8 cellular contexts compared by ENCODE assay signal in the genomic region with DNA sequence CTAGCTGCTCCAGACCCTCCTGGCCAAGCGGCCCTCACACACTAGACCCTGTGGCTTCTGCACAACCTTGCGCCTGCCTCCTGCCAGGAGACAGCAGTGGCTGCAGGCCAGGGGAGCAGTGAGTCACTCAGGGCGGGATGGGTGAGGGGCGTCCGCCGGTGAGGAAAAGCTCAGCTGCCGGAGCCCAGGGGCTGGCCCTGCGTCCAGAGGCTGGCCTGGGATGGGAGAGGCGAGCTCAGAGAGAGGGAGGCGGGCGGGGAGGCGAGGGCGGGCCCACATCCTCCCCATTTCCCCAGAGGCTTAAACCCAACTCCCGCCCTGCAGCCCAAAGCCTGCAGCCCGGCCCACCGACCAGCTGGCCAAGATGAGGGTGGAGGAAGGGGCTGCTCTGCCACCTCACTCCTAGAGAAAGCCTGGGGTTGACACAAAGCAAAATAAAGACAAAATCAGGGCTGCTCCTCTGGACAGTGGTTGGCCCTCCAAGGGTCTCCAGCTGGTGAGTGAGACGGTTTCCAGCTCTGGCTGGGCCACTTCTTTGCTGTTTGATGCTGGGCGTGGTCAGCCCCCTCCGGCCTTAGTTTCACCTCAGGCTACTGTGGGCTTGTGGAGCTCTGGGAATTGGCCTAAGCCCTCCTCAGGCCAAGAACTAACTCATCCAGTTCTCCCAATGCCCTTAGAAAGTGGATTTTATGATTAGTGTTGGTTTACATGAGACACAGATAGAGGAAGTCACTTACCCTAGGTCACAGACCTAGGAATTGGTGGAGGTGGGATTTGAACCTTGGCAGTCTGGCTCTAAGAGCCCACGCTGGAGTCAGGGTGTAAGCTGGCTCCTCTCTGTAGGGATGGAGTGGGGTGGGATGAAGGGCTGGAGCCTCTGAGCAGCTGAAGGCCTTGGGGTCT. TPM values are rescaled to one million over a fixed set of nuclear protein-coding genes. Genes with fewer than 3 reads are reported as not detected.
A peak's percentile ranks its signal among the peaks of the same experiment; 100 is the strongest.
DNase-seq lines count a peak whose midpoint lies in the region; ATAC-seq, FAIRE-seq and TF ChIP-seq lines count a peak whose summit lies in the region.

No MANE protein-coding gene starts in this region.

- no TSS peak for BruUV-seq in endothelial cell of umbilical vein (replicated peaks; lab: Mats Ljungman, UMichigan)

- TF ChIP-seq CTCF in endothelial cell of umbilical vein (IDR thresholded peaks at IDR 0.05; ENCODE audit: extremely low read depth in 1 of 2, insufficient read depth in 1 of 2, low read depth in 1 of 2, low read length in 2 of 2): no peak
- TF ChIP-seq CTCF in nephron (IDR thresholded peaks at IDR 0.05; ENCODE audit: unreplicated experiment in 3 of 3): no peak
- TF ChIP-seq CTCF in CD8-positive, alpha-beta T cell (IDR thresholded peaks at IDR 0.05): no peak
- no peak for TF ChIP-seq CTCF in CD14-positive monocyte (IDR thresholded peaks at IDR 0.05)

- dilution Hi-C loops in endothelial cell of umbilical vein (cut with MboI; ENCODE audit: extremely low pct_ligation_motif_present, low sequenced_read_pairs): no loop called here

- H3K27me3 Mint-ChIP-seq in nephron (ENCODE audit: low read depth) (peaks cover 3% of the 10 kb centered on the region), CD14-positive monocyte (ENCODE audit: low read depth in 3 of 3) (peaks cover 2 to 16% (median 7%) of the 10 kb centered on the region in 3 donors)
- no peaks in the 10 kb centered on the region for H3K27me3 Mint-ChIP-seq in CD8-positive, alpha-beta T cell (ENCODE audit: low read depth)
- H3K27me3 Mint-ChIP-seq in activated T-helper 1 cell treated with anti-CD3 and anti-CD28 coated beads, Interleukin-12 subunit alpha, Interleukin-12 subunit beta, Interleukin-2, Interleukin-4 antibody, amounts not matched to agents 30 ng/mL and 10 ng/mL and 1 ng/mL, durations not matched to agents 14 hours and 24 hours and 36 hours (ENCODE audit: insufficient read depth): no peaks in the 10 kb centered on the region

- H3K27ac Mint-ChIP-seq in nephron: peak overlapping the region; percentile 20 to 88 (median 76)
- no peak overlapping the region for H3K27ac Mint-ChIP-seq in CD8-positive, alpha-beta T cell
- H3K27ac Mint-ChIP-seq in activated T-helper 1 cell treated with anti-CD3 and anti-CD28 coated beads, Interleukin-12 subunit alpha, Interleukin-12 subunit beta, Interleukin-2, Interleukin-4 antibody, amounts not matched to agents 30 ng/mL and 10 ng/mL and 1 ng/mL, durations not matched to agents 14 hours and 24 hours and 36 hours: no peak overlapping the region
- H3K27ac Mint-ChIP-seq in CD14-positive monocyte: no peak overlapping the region

- no peak overlapping the region for H2AFZ ChIP-seq in endothelial cell of umbilical vein (ENCODE audit: low read depth, low read length)

- no peaks in the 10 kb centered on the region for H3K27me3 ChIP-seq in endothelial cell of umbilical vein (ENCODE audit: control insufficient read depth in 2 of 2, insufficient read depth in 2 of 2, low read length in 2 of 2)
- H3K27me3 ChIP-seq in CD8-positive, alpha-beta T cell (ENCODE audit: insufficient read depth, low read length): no peaks in the 10 kb centered on the region

- peak overlapping the region; percentile 53 to 62 (median 62) for H3K4me3 Mint-ChIP-seq in nephron
- H3K4me3 Mint-ChIP-seq in CD8-positive, alpha-beta T cell: no peak overlapping the region
- no peak overlapping the region for H3K4me3 Mint-ChIP-seq in activated T-helper 1 cell treated with anti-CD3 and anti-CD28 coated beads, Interleukin-12 subunit alpha, Interleukin-12 subunit beta, Interleukin-2, Interleukin-4 antibody, amounts not matched to agents 30 ng/mL and 10 ng/mL and 1 ng/mL, durations not matched to agents 14 hours and 24 hours and 36 hours
- H3K4me3 Mint-ChIP-seq in CD14-positive monocyte: no peak overlapping the region

- no peak overlapping the region for H3K4me2 ChIP-seq in endothelial cell of umbilical vein (ENCODE audit: insufficient read depth, low read length)

- no peaks in the 10 kb centered on the region for H3K36me3 Mint-ChIP-seq in nephron (ENCODE audit: low read depth)
- no peaks in the 10 kb centered on the region for H3K36me3 Mint-ChIP-seq in CD8-positive, alpha-beta T cell
- H3K36me3 Mint-ChIP-seq in activated T-helper 1 cell treated with anti-CD3 and anti-CD28 coated beads, Interleukin-12 subunit alpha, Interleukin-12 subunit beta, Interleukin-2, Interleukin-4 antibody, amounts not matched to agents 30 ng/mL and 10 ng/mL and 1 ng/mL, durations not matched to agents 14 hours and 24 hours and 36 hours (ENCODE audit: low read depth): no peaks in the 10 kb centered on the region
- H3K36me3 Mint-ChIP-seq in CD14-positive monocyte: peaks cover 0 to 1% of the 10 kb centered on the region in 2 donors

- POLR2A ChIA-PET in endothelial cell of umbilical vein (lab: Charles Lee): no interaction called here
- POLR2A ChIA-PET in CD8-positive, alpha-beta T cell (lab: Charles Lee): no interaction called here

- peak; percentile 54 for FAIRE-seq in endothelial cell of umbilical vein (lab: Jason Lieb, UNC)

- no peaks in the 10 kb centered on the region for H3K9me1 ChIP-seq in endothelial cell of umbilical vein (replicated peaks; ENCODE audit: control insufficient read depth, extremely low read depth, insufficient read depth, low read length)

- no peak overlapping the region for H3K27ac ChIP-seq in endothelial cell of umbilical vein (ENCODE audit: insufficient read depth, low read depth, low read length)
- H3K27ac ChIP-seq in CD8-positive, alpha-beta T cell (ENCODE audit: low read depth, low read length): no peak overlapping the region

- DNase-seq in DMS 273 (lab: John Stamatoyannopoulos, UW; ENCODE audit: unreplicated experiment) (peak; percentile 88), NAMALWA (ENCODE audit: low spot score) (peak; percentile 70), endothelial cell of umbilical vein (ENCODE audit: low read depth, low spot score) (peak; percentile 51), CD14-positive monocyte (ENCODE audit: low spot score) (no peak)
- no peak for DNase-seq in CD8-positive, alpha-beta T cell
- no peak for DNase-seq in activated T-helper 1 cell treated with anti-CD3 and anti-CD28 coated beads, Interleukin-12 subunit alpha, Interleukin-12 subunit beta, Interleukin-2, Interleukin-4 antibody, amounts not matched to agents 30 ng/mL and 10 ng/mL and 1 ng/mL, durations not matched to agents 14 hours and 24 hours and 36 hours (ENCODE audit: low spot score)

- H3K9me3 ChIP-seq in endothelial cell of umbilical vein (replicated peaks; ENCODE audit: control insufficient read depth, insufficient read depth, low read length): no peaks in the 10 kb centered on the region
- no peaks in the 10 kb centered on the region for H3K9me3 ChIP-seq in CD8-positive, alpha-beta T cell (ENCODE audit: low read length)

- peaks cover 65% of the 10 kb centered on the region for H3K4me1 Mint-ChIP-seq in nephron
- H3K4me1 Mint-ChIP-seq in CD8-positive, alpha-beta T cell (ENCODE audit: low read depth): peaks cover 2% of the 10 kb centered on the region
- H3K4me1 Mint-ChIP-seq in activated T-helper 1 cell treated with anti-CD3 and anti-CD28 coated beads, Interleukin-12 subunit alpha, Interleukin-12 subunit beta, Interleukin-2, Interleukin-4 antibody, amounts not matched to agents 30 ng/mL and 10 ng/mL and 1 ng/mL, durations not matched to agents 14 hours and 24 hours and 36 hours (ENCODE audit: low read depth): peaks cover 14% of the 10 kb centered on the region
- H3K4me1 Mint-ChIP-seq in CD14-positive monocyte: peaks cover 31% of the 10 kb centered on the region

- H3K9me3 Mint-ChIP-seq in nephron (no peaks in the 10 kb centered on the region), CD14-positive monocyte (peaks cover 0 to 3% (median 0%) of the 10 kb centered on the region in 7 donors)
- no peaks in the 10 kb centered on the region for H3K9me3 Mint-ChIP-seq in CD8-positive, alpha-beta T cell
- H3K9me3 Mint-ChIP-seq in activated T-helper 1 cell treated with anti-CD3 and anti-CD28 coated beads, Interleukin-12 subunit alpha, Interleukin-12 subunit beta, Interleukin-2, Interleukin-4 antibody, amounts not matched to agents 30 ng/mL and 10 ng/mL and 1 ng/mL, durations not matched to agents 14 hours and 24 hours and 36 hours: no peaks in the 10 kb centered on the region

- no peaks in the 10 kb centered on the region for H3K79me2 ChIP-seq in endothelial cell of umbilical vein (ENCODE audit: control insufficient read depth, insufficient read depth, low read length)

- ATAC-seq in GM21447 (IDR thresholded peaks at IDR 0.05; ENCODE audit: unreplicated experiment): peak; percentile 44
- ATAC-seq in CD8-positive, alpha-beta T cell: no peak

- H3K4me1 ChIP-seq in endothelial cell of umbilical vein (ENCODE audit: control insufficient read depth, extremely low read depth, insufficient read depth, low read length): no peaks in the 10 kb centered on the region
- no peaks in the 10 kb centered on the region for H3K4me1 ChIP-seq in CD8-positive, alpha-beta T cell (ENCODE audit: insufficient read depth, low read length)

- no peak for TF ChIP-seq POLR2A in endothelial cell of umbilical vein (IDR thresholded peaks at IDR 0.05; ENCODE audit: low read depth, low read length)

- intact Hi-C loops in endothelial cell of umbilical vein (cut with micrococcal nuclease) (no loop called here), CD14-positive monocyte (cut with micrococcal nuclease) (no loop called here)
- intact Hi-C loops in CD8-positive, alpha-beta T cell (cut with DNase I, micrococcal nuclease): no loop called here
- intact Hi-C loops in activated T-helper 1 cell treated with anti-CD3 and anti-CD28 coated beads, Interleukin-12 subunit alpha, Interleukin-12 subunit beta, Interleukin-2, Interleukin-4 antibody, amounts not matched to agents 30 ng/mL and 10 ng/mL and 1 ng/mL, durations not matched to agents 14 hours and 24 hours and 36 hours (cut with micrococcal nuclease): no loop called here

- H4K20me1 ChIP-seq in endothelial cell of umbilical vein (replicated peaks; ENCODE audit: control insufficient read depth, extremely low read depth, insufficient read depth, low read length): no peaks in the 10 kb centered on the region

- H3K9ac ChIP-seq in endothelial cell of umbilical vein (replicated peaks; ENCODE audit: extremely low read depth, insufficient read depth, low read length): no peak overlapping the region

- H3K4me3 ChIP-seq in endothelial cell of umbilical vein (replicated peaks in 1 of 3; ENCODE audit: insufficient read depth in 1 of 3, low read depth in 1 of 3, low read length in 3 of 3): no peak overlapping the region
- no peak overlapping the region for H3K4me3 ChIP-seq in CD8-positive, alpha-beta T cell (ENCODE audit: low read depth, low read length)

- H3K36me3 ChIP-seq in endothelial cell of umbilical vein (ENCODE audit: control insufficient read depth in 2 of 2, extremely low read depth in 1 of 2, insufficient read depth in 2 of 2, low read length in 2 of 2): no peaks in the 10 kb centered on the region
- no peaks in the 10 kb centered on the region for H3K36me3 ChIP-seq in CD8-positive, alpha-beta T cell (ENCODE audit: insufficient read depth, low read length)

- CTCF ChIA-PET in endothelial cell of umbilical vein (lab: Charles Lee): interaction anchor here (0.8 to 1.1 kb wide), 2 partner anchors 27 to 69 kb away, joined by 3 to 4 read pairs; no protein-coding TSS in a partner anchor
- CTCF ChIA-PET in CD8-positive, alpha-beta T cell (lab: Charles Lee): interaction anchor here (1.1 to 1.3 kb wide), 2 partner anchors 10 to 69 kb away, joined by 3 to 4 read pairs; no protein-coding TSS in a partner anchor

RNA-seq across cellular contexts. Expression of a gene that starts 50.6 kb away (rescaled TPM):
- total RNA-seq in endothelial cell of umbilical vein: 15.5 and 18.0 TPM in 2 replicates
- polyA plus RNA-seq in endothelial cell of umbilical vein (5.2 and 5.3 TPM in 2 replicates), CD14-positive monocyte (10 to 100 TPM; 17.7 to 30.3 TPM)
- 5.0 and 5.1 TPM in 2 replicates for polyA plus RNA-seq in endothelial cell of umbilical vein (2011; cell fraction: cytosol; rRNA removed)
- polyA plus RNA-seq in endothelial cell of umbilical vein (2011; cell fraction: nucleus; rRNA removed): 16.4 and 18.0 TPM in 2 replicates
- 9.5 and 10.9 TPM in 2 replicates for polyA plus RNA-seq in endothelial cell of umbilical vein (2012)
- 7.7 and 8.5 TPM in 2 replicates for polyA minus RNA-seq in endothelial cell of umbilical vein
- polyA minus RNA-seq in endothelial cell of umbilical vein (2011; cell fraction: cytosol; rRNA and poly(A)+ RNA removed): 5.1 TPM
- 10.6 and 17.4 TPM in 2 replicates for polyA minus RNA-seq in endothelial cell of umbilical vein (2011; cell fraction: nucleus; rRNA and poly(A)+ RNA removed)
- 10 to 100 TPM; 71.2 to 79.0 TPM for total RNA-seq in CD8-positive, alpha-beta T cell
- total RNA-seq in activated T-helper 1 cell treated with anti-CD3 and anti-CD28 coated beads, Interleukin-12 subunit alpha, Interleukin-12 subunit beta, Interleukin-2, Interleukin-4 antibody, amounts not matched to agents 30 ng/mL and 10 ng/mL and 1 ng/mL, durations not matched to agents 14 hours and 24 hours and 36 hours: 24.9 and 31.4 TPM in 2 replicates

Comparison
In these comparisons a context has a peak if more than half of its experiments do, and no peak if none do; other contexts are left out.
1. DNase-seq: peak in DMS 273 (single experiment), NAMALWA (single experiment) and endothelial cell of umbilical vein (single experiment); none in CD8-positive, alpha-beta T cell (0 of 7), activated T-helper 1 cell treated with anti-CD3 and anti-CD28 coated beads, Interleukin-12 subunit alpha, Interleukin-12 subunit beta, Interleukin-2, Interleukin-4 antibody, amounts not matched to agents 30 ng/mL and 10 ng/mL and 1 ng/mL, durations not matched to agents 14 hours and 24 hours and 36 hours (single experiment) and CD14-positive monocyte (single experiment).
2. H3K27ac Mint-ChIP-seq: peak in nephron (3 of 3); none in CD8-positive, alpha-beta T cell (single experiment), activated T-helper 1 cell treated with anti-CD3 and anti-CD28 coated beads, Interleukin-12 subunit alpha, Interleukin-12 subunit beta, Interleukin-2, Interleukin-4 antibody, amounts not matched to agents 30 ng/mL and 10 ng/mL and 1 ng/mL, durations not matched to agents 14 hours and 24 hours and 36 hours (single experiment) and CD14-positive monocyte (0 of 7).
3. H3K4me3 Mint-ChIP-seq: peak in nephron (3 of 3); none in CD8-positive, alpha-beta T cell (single experiment), activated T-helper 1 cell treated with anti-CD3 and anti-CD28 coated beads, Interleukin-12 subunit alpha, Interleukin-12 subunit beta, Interleukin-2, Interleukin-4 antibody, amounts not matched to agents 30 ng/mL and 10 ng/mL and 1 ng/mL, durations not matched to agents 14 hours and 24 hours and 36 hours (single experiment) and CD14-positive monocyte (0 of 2).